8 cellular contexts compared by ENCODE assay signal in the genomic region with DNA sequence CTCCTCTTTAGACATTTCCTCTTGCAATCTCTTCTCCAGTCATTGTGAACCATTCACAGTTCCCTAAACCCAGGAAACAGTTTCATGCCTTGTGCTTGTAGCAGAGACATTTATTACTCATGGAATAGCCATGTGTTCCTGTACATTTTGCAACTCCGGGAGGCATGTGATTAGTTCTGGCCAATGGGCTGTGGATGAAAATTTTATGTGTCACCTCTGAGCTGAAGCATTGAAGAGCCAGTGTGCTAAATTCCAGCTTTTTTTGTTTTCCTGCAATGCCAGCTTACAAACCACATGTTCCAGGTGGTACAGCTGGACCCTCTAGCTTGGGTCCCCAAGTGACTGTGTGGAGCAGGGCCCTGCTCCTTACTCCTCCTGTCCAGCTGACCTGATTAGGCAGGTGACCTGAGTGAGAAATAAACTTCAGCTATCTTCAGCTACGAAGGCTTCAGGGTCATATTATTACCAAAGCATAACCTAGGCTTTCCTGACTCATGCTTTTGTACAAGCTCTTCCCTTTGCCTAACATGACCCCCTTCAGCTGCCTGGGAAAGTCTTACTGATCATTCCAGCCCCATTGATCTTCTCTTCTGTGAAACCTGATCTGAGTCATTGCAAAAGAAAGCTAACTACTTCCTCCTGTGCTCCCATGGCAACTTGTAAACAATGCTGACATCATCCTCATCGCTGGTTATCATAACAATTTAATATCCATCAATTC.
DNase-seq lines count a peak whose midpoint lies in the region; ATAC-seq, FAIRE-seq and TF ChIP-seq lines count a peak whose summit lies in the region.

No MANE protein-coding gene starts in this region.

- in situ Hi-C loops in astrocyte of the spinal cord (cut with HindIII; ENCODE audit: low sequenced_read_pairs), result no loop called here

- peak overlapping the region; percentile 81 for H3K4me2 ChIP-seq in keratinocyte (ENCODE audit: control insufficient read depth, extremely low read depth, insufficient read depth, low read depth, low read length)

- H3K36me3 ChIP-seq in RWPE2 (ENCODE audit: low read depth) (no peaks in the 10 kb centered on the region), keratinocyte (ENCODE audit: control insufficient read depth in 2 of 2, extremely low read depth in 1 of 2, insufficient read depth in 2 of 2, low read length in 2 of 2) (no peaks in the 10 kb centered on the region)

- H3K4me1 ChIP-seq in RWPE2 (ENCODE audit: insufficient read depth, poor library complexity, severe bottlenecking) (peaks cover 61% of the 10 kb centered on the region), keratinocyte (ENCODE audit: control insufficient read depth, extremely low read depth, insufficient read depth, low read length) (peaks cover 72% of the 10 kb centered on the region)

- no peak overlapping the region for H3K4me3 ChIP-seq in RWPE2 (ENCODE audit: severe bottlenecking)
- H3K4me3 ChIP-seq in astrocyte of the spinal cord (ENCODE audit: low read depth, low read length), result no peak overlapping the region
- peak overlapping the region in 2 of 3 experiments; percentile 33 to 48 for H3K4me3 ChIP-seq in keratinocyte (ENCODE audit: control insufficient read depth in 2 of 3, extremely low read depth in 1 of 3, insufficient read depth in 2 of 3, low read depth in 1 of 3, low read length in 3 of 3)

- no peaks in the 10 kb centered on the region for H3K9me1 ChIP-seq in keratinocyte (ENCODE audit: control insufficient read depth, extremely low read depth, insufficient read depth, low read length)

- no peaks in the 10 kb centered on the region for H4K20me1 ChIP-seq in keratinocyte (ENCODE audit: control insufficient read depth, extremely low read depth, insufficient read depth, low read length)

- TF ChIP-seq CTCF in RWPE2 (IDR thresholded peaks at IDR 0.05; ENCODE audit: poor library complexity, severe bottlenecking) (no peak), astrocyte of the spinal cord (IDR thresholded peaks at IDR 0.05; ENCODE audit: low read depth, low read length) (no peak), keratinocyte (optimal IDR thresholded peaks at IDR 0.05 in 1 of 3, IDR thresholded peaks at IDR 0.05 in 1 of 3, conservative IDR thresholded peaks at IDR 0.05 in 1 of 3; ENCODE audit: extremely low read depth in 1 of 3, insufficient read depth in 2 of 3, low read length in 3 of 3) (no peak)

- DNase-seq in EH (ENCODE audit: low read depth), result peak; percentile 98
- peak; percentile 81 for DNase-seq in HPDE6-E6E7 (ENCODE audit: extremely low spot score)
- peak; percentile 71 for DNase-seq in RWPE2 (ENCODE audit: low spot score)
- peak; percentile 93 for DNase-seq in astrocyte of the spinal cord (ENCODE audit: low read depth, low spot score)
- DNase-seq in keratinocyte (ENCODE audit: low read depth, low spot score), result peak; percentile 82
- DNase-seq in stimulated activated naive CD4-positive, alpha-beta T cell (lab: John Stamatoyannopoulos, UW), result peak in 4 of 6 experiments; percentile 7 to 51 (median 31)
- no peak for DNase-seq in NCI-H1694 treated with DMSO at 0.1 percent for 48 hours (lab: John Stamatoyannopoulos, UW)

- peak; percentile 93 for FAIRE-seq in keratinocyte (lab: Jason Lieb, UNC)

- no peak overlapping the region for H2AFZ ChIP-seq in keratinocyte (ENCODE audit: control insufficient read depth, low read length)

- H3K9ac ChIP-seq in keratinocyte (ENCODE audit: control insufficient read depth, extremely low read depth, insufficient read depth, low read length), result peak overlapping the region; percentile 90

- dilution Hi-C loops in keratinocyte (cut with MboI; ENCODE audit: extremely low pct_ligation_motif_present, low sequenced_read_pairs), result no loop called here

- H3K79me2 ChIP-seq in keratinocyte (ENCODE audit: control insufficient read depth, insufficient read depth, low read length), result no peaks in the 10 kb centered on the region

- H3K9me3 ChIP-seq in RWPE2 (ENCODE audit: severe bottlenecking) (no peaks in the 10 kb centered on the region), keratinocyte (ENCODE audit: control insufficient read depth, low read depth, low read length) (no peaks in the 10 kb centered on the region)

- H3K27ac ChIP-seq in RWPE2 (ENCODE audit: poor library complexity, severe bottlenecking) (peak overlapping the region; percentile 97), keratinocyte (ENCODE audit: control insufficient read depth, insufficient read depth, low read length) (peak overlapping the region; percentile 100)

- H3K27me3 ChIP-seq in RWPE2 (ENCODE audit: insufficient read depth, poor library complexity, severe bottlenecking) (no peaks in the 10 kb centered on the region), keratinocyte (ENCODE audit: control insufficient read depth, extremely low read depth, insufficient read depth, low read length) (no peaks in the 10 kb centered on the region)

- ATAC-seq in GM21515 (IDR thresholded peaks at IDR 0.05; ENCODE audit: unreplicated experiment), result peak; percentile 89
- peak; percentile 71 for ATAC-seq in RWPE2 (ENCODE audit: low read depth)

Comparison
In these comparisons a context has a peak if more than half of its experiments do, and no peak if none do; other contexts are left out.
1. H3K4me3 ChIP-seq: peak in keratinocyte (2 of 3); none in RWPE2 (single experiment) and astrocyte of the spinal cord (single experiment).